In the genomic region with DNA sequence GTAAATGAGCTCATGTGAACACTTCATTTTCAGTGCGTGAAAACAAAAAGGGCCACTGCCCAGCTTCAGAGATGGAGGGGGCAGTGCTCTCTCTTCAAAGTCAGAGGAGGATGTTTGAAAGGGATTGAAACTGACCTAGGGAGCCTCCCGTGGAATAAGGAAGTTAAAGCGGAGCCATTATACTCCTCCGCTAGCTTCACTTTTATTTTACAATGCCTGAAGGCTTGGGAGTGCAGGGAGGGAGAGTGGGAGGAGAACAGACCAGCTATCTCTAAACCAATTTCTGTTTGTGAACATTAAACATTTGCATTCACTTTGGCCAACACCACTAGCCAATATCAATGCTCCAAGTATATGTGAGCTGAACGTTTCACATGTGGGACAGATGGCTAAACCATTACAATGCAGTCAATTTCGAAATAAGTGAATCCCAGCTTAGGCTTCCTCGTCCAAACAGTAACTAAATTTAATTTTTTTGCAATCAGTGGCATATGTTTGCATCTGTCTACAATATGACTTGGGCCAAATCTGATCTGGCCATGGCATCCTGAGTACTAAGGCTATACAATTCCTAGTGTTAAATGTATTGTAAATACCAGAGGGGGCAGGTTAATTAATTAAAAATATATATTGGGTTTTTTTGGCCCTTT, we compare ENCODE assay signal across 23 cellular contexts.
DNase-seq lines count a peak whose midpoint lies in the region; ATAC-seq and TF ChIP-seq lines count a peak whose summit lies in the region.
"Had no signal": no experiment of that assay in that cellular context is flagged by ENCODE, and none has a peak within 500 bp of the region (broad histone marks: within the 10 kb centered on the region; RNA-seq: fewer than 3 reads in every experiment).

No MANE protein-coding gene starts in this region.

- peak overlapping the region; percentile 72 for H2AFZ ChIP-seq in neuronal stem cell (ENCODE audit: low read length)

- DNase-seq in NCI-H2171 treated with DMSO at 0.1 percent for 48 hours (lab: John Stamatoyannopoulos, UW) (peak; percentile 40), NCI-H2171 (lab: John Stamatoyannopoulos, UW) (no peak), SK-MEL-5 (ENCODE audit: low read depth, low spot score) (peak; percentile 18), fibroblast of villous mesenchyme (ENCODE audit: low read depth) (peak; percentile 3), neuronal stem cell (ENCODE audit: low spot score) (no peak), NAMALWA (ENCODE audit: low spot score) (no peak), left cardiac atrium (no peak)
- no peak for DNase-seq in activated T-cell treated with anti-CD3 and anti-CD28 coated beads, Interleukin-2, amount 50 U/mL, for 72 hours
- DNase-seq: activated CD4-positive, alpha-beta T cell treated with anti-CD3 and anti-CD28 coated beads, Interleukin-2, amount 10 ng/mL, durations not matched to agents 7 days and 5 days; activated naive CD4-positive, alpha-beta T cell treated with anti-CD3 and anti-CD28 coated beads, Interleukin-2, amount 50 U/mL, for 16 hours; body of pancreas; EL; left lung; MM.1S; NCI-H345; psoas muscle; spleen; stimulated activated naive B cell treated with anti-CD40 and anti-IgM and Interleukin-4, amounts not matched to agents 10 μg/mL and 1 μg/mL and 100 μg/mL, for 72 hours; trophoblast cell had no signal

- H3K36me3 ChIP-seq in neuronal stem cell (replicated peaks in 1 of 2; ENCODE audit: control insufficient read depth in 2 of 2, insufficient read depth in 2 of 2, low read length in 2 of 2) = no peaks in the 10 kb centered on the region
- H3K36me3 ChIP-seq: left lung, SJSA1, spleen had no signal

- H3K4me3 ChIP-seq in fibroblast of villous mesenchyme (ENCODE audit: low read depth, low read length) (peak overlapping the region; percentile 8), neuronal stem cell (ENCODE audit: low read length in 2 of 2) (no peak overlapping the region)
- H3K4me3 ChIP-seq: A549, body of pancreas, left lung, psoas muscle, SJSA1, spleen had no signal

- H3K4me2 ChIP-seq in neuronal stem cell (ENCODE audit: insufficient read depth, low read length, poor library complexity, severe bottlenecking) = peak overlapping the region; percentile 12
- H3K4me2 ChIP-seq: A549 had no signal

- no peak overlapping the region for H2BK12ac ChIP-seq in neuronal stem cell (ENCODE audit: low read length)

- no peak overlapping the region for H3K4ac ChIP-seq in neuronal stem cell (ENCODE audit: low read length)

- no peak overlapping the region for H3K14ac ChIP-seq in neuronal stem cell (ENCODE audit: low read length)

- peaks cover 0 to 2% of the 10 kb centered on the region in 2 donors for H3K36me3 Mint-ChIP-seq in activated T-cell treated with anti-CD3 and anti-CD28 coated beads, Interleukin-2, amount 50 U/mL, for 72 hours (ENCODE audit: insufficient read depth in 2 of 2)
- H3K36me3 Mint-ChIP-seq: stimulated activated naive B cell treated with anti-CD40 and anti-IgM and Interleukin-4, amounts not matched to agents 10 μg/mL and 1 μg/mL and 100 μg/mL, for 72 hours had no signal

- no peak overlapping the region for H2AK5ac ChIP-seq in neuronal stem cell (ENCODE audit: low read depth, low read length)

- no peaks in the 10 kb centered on the region for H3K79me1 ChIP-seq in neuronal stem cell (ENCODE audit: low read depth, low read length)

- H3K4me1 Mint-ChIP-seq in activated T-cell treated with anti-CD3 and anti-CD28 coated beads, Interleukin-2, amount 50 U/mL, for 72 hours (ENCODE audit: low read depth) = no peaks in the 10 kb centered on the region

- peaks cover 11 to 16% of the 10 kb centered on the region in 2 donors for H3K4me1 ChIP-seq in neuronal stem cell (ENCODE audit: control insufficient read depth in 2 of 2, insufficient read depth in 1 of 2, low read depth in 1 of 2, low read length in 2 of 2)
- H3K4me1 ChIP-seq: A549, left lung had no signal

- H2BK5ac ChIP-seq in neuronal stem cell (ENCODE audit: low read length) = no peak overlapping the region

- H4K91ac ChIP-seq in neuronal stem cell (ENCODE audit: low read depth, low read length, poor library complexity) = no peak overlapping the region

- H3K4me3 Mint-ChIP-seq in activated T-cell treated with anti-CD3 and anti-CD28 coated beads, Interleukin-2, amount 50 U/mL, for 72 hours = no peak overlapping the region
- H3K4me3 Mint-ChIP-seq: activated CD4-positive, alpha-beta T cell treated with anti-CD3 and anti-CD28 coated beads, Interleukin-2, amount 10 ng/mL, durations not matched to agents 7 days and 5 days; dendritic cell treated with granulocyte-macrophage colony-stimulating factor and Interleukin-4, amounts not matched to agents 40 ng/mL and 50 ng/mL, for 4 days; stimulated activated naive B cell treated with anti-CD40 and anti-IgM and Interleukin-4, amounts not matched to agents 10 μg/mL and 1 μg/mL and 100 μg/mL, for 72 hours had no signal

- no peak overlapping the region for H2BK120ac ChIP-seq in neuronal stem cell (ENCODE audit: low read depth, low read length)

- TF ChIP-seq CTCF in fibroblast of villous mesenchyme (IDR thresholded peaks at IDR 0.05; ENCODE audit: insufficient read depth, low read depth, low read length) = no peak

- intact Hi-C loops in left cardiac atrium (cut with DNase I) = no loop called here

- no peak overlapping the region for H3K27ac Mint-ChIP-seq in activated T-cell treated with anti-CD3 and anti-CD28 coated beads, Interleukin-2, amount 50 U/mL, for 72 hours
- H3K27ac Mint-ChIP-seq: activated CD4-positive, alpha-beta T cell treated with anti-CD3 and anti-CD28 coated beads, Interleukin-2, amount 10 ng/mL, durations not matched to agents 7 days and 5 days; dendritic cell treated with granulocyte-macrophage colony-stimulating factor and Interleukin-4, amounts not matched to agents 40 ng/mL and 50 ng/mL, for 4 days; stimulated activated naive B cell treated with anti-CD40 and anti-IgM and Interleukin-4, amounts not matched to agents 10 μg/mL and 1 μg/mL and 100 μg/mL, for 72 hours had no signal

- no peaks in the 10 kb centered on the region for H3K9me3 ChIP-seq in neuronal stem cell (replicated peaks in 1 of 2; ENCODE audit: control insufficient read depth in 2 of 2, insufficient read depth in 1 of 2, low read depth in 1 of 2, low read length in 2 of 2)
- H3K9me3 ChIP-seq: A549, body of pancreas, left lung, psoas muscle, SJSA1 had no signal

- in situ Hi-C loops in SK-MEL-5 (cut with HindIII; ENCODE audit: low pct_unique_long_range_greater_than_20kb, low sequenced_read_pairs) = no loop called here

- peaks cover 0 to 1% of the 10 kb centered on the region in 2 donors for H3K9me3 Mint-ChIP-seq in activated T-cell treated with anti-CD3 and anti-CD28 coated beads, Interleukin-2, amount 50 U/mL, for 72 hours
- H3K9me3 Mint-ChIP-seq: activated CD4-positive, alpha-beta T cell treated with anti-CD3 and anti-CD28 coated beads, Interleukin-2, amount 10 ng/mL, durations not matched to agents 7 days and 5 days; dendritic cell treated with granulocyte-macrophage colony-stimulating factor and Interleukin-4, amounts not matched to agents 40 ng/mL and 50 ng/mL, for 4 days had no signal

- no peaks in the 10 kb centered on the region for H3K27me3 ChIP-seq in neuronal stem cell (ENCODE audit: control insufficient read depth in 3 of 3, insufficient read depth in 3 of 3, low read depth in 1 of 3, low read length in 3 of 3)
- H3K27me3 ChIP-seq: body of pancreas, SJSA1 had no signal

- no peak overlapping the region for H4K8ac ChIP-seq in neuronal stem cell (ENCODE audit: low read depth, low read length)

- no CpG with 5 or more reads among the region's 7 CpGs for WGBS in neuronal stem cell (ENCODE audit: extremely low coverage in 2 of 2, insufficient read length in 2 of 2, insufficient replicate concordance in 1 of 2), 2 donors

- H3K23ac ChIP-seq in neuronal stem cell (ENCODE audit: low read depth, low read length, poor library complexity) = no peak overlapping the region

- H3K27ac ChIP-seq in neuronal stem cell (replicated peaks; ENCODE audit: low read length) = peak overlapping the region; percentile 82
- H3K27ac ChIP-seq: A549, body of pancreas, left lung, psoas muscle, SJSA1, spleen had no signal

- H2BK15ac ChIP-seq in neuronal stem cell (ENCODE audit: low read length) = no peak overlapping the region

- no peak overlapping the region for H3K9ac ChIP-seq in neuronal stem cell (ENCODE audit: low read depth, low read length, poor library complexity)

- H3K18ac ChIP-seq in neuronal stem cell (ENCODE audit: low read length) = no peak overlapping the region

- peaks cover 10% of the 10 kb centered on the region for H3K27me3 Mint-ChIP-seq in activated T-cell treated with anti-CD3 and anti-CD28 coated beads, Interleukin-2, amount 50 U/mL, for 72 hours (ENCODE audit: low read depth)

- ATAC-seq in activated T-cell treated with anti-CD3 and anti-CD28 coated beads, Interleukin-2, amount 50 U/mL, for 72 hours (replicated peaks in 1 of 2) = no peak
- ATAC-seq in left cardiac atrium = no peak
- ATAC-seq: A549; body of pancreas; HepG2; left lung; psoas muscle; stimulated activated naive B cell treated with anti-CD40 and anti-IgM and Interleukin-4, amounts not matched to agents 10 μg/mL and 1 μg/mL and 100 μg/mL, for 72 hours had no signal

Comparison
In these comparisons a context has a peak if more than half of its experiments do, and no peak if none do; other contexts are left out.
1. DNase-seq: peak in NCI-H2171 treated with DMSO at 0.1 percent for 48 hours (single experiment), SK-MEL-5 (single experiment) and fibroblast of villous mesenchyme (single experiment); none in NCI-H2171 (single experiment), neuronal stem cell (single experiment), activated T-cell treated with anti-CD3 and anti-CD28 coated beads, Interleukin-2, amount 50 U/mL, for 72 hours (0 of 2), NAMALWA (single experiment) and left cardiac atrium (single experiment).